1 cellular context compared by ENCODE assay signal in the genomic region with DNA sequence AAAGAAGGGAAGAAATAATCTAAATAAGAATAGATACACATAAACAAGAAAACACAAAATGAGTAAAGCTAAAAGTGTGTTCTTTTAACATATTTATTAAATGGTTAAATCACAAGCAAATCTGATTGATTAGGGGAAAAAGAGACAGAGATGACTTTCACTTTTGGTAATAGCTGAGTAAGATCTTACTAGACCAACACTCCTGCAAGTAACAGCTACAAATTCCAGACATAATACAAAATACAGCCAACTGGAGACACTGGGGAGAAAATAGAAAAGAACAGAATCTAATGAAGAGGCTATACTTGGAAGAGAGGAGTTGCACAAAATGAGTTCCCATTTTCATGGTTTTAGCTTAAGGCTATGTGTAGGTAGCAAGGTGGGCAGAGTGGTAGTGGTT.
TF ChIP-seq lines count a peak whose summit lies in the region.

No MANE protein-coding gene starts in this region.

TF ChIP-seq in H1, 55 proteins besides CTCF, POLR2A, EP300 and RAD21:
- TF ChIP-seq, protein P1, sequence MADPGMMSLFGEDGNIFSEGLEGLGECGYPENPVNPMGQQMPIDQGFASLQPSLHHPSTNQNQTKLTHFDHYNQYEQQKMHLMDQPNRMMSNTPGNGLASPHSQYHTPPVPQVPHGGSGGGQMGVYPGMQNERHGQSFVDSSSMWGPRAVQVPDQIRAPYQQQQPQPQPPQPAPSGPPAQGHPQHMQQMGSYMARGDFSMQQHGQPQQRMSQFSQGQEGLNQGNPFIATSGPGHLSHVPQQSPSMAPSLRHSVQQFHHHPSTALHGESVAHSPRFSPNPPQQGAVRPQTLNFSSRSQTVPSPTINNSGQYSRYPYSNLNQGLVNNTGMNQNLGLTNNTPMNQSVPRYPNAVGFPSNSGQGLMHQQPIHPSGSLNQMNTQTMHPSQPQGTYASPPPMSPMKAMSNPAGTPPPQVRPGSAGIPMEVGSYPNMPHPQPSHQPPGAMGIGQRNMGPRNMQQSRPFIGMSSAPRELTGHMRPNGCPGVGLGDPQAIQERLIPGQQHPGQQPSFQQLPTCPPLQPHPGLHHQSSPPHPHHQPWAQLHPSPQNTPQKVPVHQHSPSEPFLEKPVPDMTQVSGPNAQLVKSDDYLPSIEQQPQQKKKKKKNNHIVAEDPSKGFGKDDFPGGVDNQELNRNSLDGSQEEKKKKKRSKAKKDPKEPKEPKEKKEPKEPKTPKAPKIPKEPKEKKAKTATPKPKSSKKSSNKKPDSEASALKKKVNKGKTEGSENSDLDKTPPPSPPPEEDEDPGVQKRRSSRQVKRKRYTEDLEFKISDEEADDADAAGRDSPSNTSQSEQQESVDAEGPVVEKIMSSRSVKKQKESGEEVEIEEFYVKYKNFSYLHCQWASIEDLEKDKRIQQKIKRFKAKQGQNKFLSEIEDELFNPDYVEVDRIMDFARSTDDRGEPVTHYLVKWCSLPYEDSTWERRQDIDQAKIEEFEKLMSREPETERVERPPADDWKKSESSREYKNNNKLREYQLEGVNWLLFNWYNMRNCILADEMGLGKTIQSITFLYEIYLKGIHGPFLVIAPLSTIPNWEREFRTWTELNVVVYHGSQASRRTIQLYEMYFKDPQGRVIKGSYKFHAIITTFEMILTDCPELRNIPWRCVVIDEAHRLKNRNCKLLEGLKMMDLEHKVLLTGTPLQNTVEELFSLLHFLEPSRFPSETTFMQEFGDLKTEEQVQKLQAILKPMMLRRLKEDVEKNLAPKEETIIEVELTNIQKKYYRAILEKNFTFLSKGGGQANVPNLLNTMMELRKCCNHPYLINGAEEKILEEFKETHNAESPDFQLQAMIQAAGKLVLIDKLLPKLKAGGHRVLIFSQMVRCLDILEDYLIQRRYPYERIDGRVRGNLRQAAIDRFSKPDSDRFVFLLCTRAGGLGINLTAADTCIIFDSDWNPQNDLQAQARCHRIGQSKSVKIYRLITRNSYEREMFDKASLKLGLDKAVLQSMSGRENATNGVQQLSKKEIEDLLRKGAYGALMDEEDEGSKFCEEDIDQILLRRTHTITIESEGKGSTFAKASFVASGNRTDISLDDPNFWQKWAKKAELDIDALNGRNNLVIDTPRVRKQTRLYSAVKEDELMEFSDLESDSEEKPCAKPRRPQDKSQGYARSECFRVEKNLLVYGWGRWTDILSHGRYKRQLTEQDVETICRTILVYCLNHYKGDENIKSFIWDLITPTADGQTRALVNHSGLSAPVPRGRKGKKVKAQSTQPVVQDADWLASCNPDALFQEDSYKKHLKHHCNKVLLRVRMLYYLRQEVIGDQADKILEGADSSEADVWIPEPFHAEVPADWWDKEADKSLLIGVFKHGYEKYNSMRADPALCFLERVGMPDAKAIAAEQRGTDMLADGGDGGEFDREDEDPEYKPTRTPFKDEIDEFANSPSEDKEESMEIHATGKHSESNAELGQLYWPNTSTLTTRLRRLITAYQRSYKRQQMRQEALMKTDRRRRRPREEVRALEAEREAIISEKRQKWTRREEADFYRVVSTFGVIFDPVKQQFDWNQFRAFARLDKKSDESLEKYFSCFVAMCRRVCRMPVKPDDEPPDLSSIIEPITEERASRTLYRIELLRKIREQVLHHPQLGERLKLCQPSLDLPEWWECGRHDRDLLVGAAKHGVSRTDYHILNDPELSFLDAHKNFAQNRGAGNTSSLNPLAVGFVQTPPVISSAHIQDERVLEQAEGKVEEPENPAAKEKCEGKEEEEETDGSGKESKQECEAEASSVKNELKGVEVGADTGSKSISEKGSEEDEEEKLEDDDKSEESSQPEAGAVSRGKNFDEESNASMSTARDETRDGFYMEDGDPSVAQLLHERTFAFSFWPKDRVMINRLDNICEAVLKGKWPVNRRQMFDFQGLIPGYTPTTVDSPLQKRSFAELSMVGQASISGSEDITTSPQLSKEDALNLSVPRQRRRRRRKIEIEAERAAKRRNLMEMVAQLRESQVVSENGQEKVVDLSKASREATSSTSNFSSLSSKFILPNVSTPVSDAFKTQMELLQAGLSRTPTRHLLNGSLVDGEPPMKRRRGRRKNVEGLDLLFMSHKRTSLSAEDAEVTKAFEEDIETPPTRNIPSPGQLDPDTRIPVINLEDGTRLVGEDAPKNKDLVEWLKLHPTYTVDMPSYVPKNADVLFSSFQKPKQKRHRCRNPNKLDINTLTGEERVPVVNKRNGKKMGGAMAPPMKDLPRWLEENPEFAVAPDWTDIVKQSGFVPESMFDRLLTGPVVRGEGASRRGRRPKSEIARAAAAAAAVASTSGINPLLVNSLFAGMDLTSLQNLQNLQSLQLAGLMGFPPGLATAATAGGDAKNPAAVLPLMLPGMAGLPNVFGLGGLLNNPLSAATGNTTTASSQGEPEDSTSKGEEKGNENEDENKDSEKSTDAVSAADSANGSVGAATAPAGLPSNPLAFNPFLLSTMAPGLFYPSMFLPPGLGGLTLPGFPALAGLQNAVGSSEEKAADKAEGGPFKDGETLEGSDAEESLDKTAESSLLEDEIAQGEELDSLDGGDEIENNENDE (IDR thresholded peaks at IDR 0.05; ENCODE audit: insufficient replicate concordance, low read length): no peak
- TF ChIP-seq, protein P2, sequence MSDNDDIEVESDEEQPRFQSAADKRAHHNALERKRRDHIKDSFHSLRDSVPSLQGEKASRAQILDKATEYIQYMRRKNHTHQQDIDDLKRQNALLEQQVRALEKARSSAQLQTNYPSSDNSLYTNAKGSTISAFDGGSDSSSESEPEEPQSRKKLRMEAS (IDR thresholded peaks at IDR 0.05): no peak
- TF ChIP-seq CREB1 (IDR thresholded peaks at IDR 0.05): no peak
- TF ChIP-seq TEAD4 (IDR thresholded peaks at IDR 0.05; ENCODE audit: low read depth, low read length): no peak
- TF ChIP-seq EZH2 (IDR thresholded peaks at IDR 0.05; ENCODE audit: low read depth, low read length, severe bottlenecking): no peak
- no peak for TF ChIP-seq SIN3A (conservative IDR thresholded peaks at IDR 0.05 in 1 of 2, IDR thresholded peaks at IDR 0.05 in 1 of 2; ENCODE audit: low read depth in 1 of 2, low read length in 2 of 2)
- TF ChIP-seq TBP (IDR thresholded peaks at IDR 0.05; ENCODE audit: low read depth, low read length): no peak
- no peak for TF ChIP-seq KDM4A (IDR thresholded peaks at IDR 0.05; ENCODE audit: low read depth, low read length, severe bottlenecking)
- no peak for TF ChIP-seq ZNF274 (IDR thresholded peaks at IDR 0.05; ENCODE audit: borderline replicate concordance, extremely low read depth, low read length)
- no peak for TF ChIP-seq POLR2AphosphoS5 (IDR thresholded peaks at IDR 0.05; ENCODE audit: low read depth, low read length)
- TF ChIP-seq RFX5 (IDR thresholded peaks at IDR 0.05; ENCODE audit: borderline replicate concordance, low read depth, low read length): no peak
- TF ChIP-seq SRF (IDR thresholded peaks at IDR 0.05; ENCODE audit: low read depth, low read length): no peak
- TF ChIP-seq CEBPB (IDR thresholded peaks at IDR 0.05; ENCODE audit: low read depth, low read length): no peak
- TF ChIP-seq GABPA (IDR thresholded peaks at IDR 0.05; ENCODE audit: borderline replicate concordance, insufficient read depth, low read length): no peak
- no peak for TF ChIP-seq BCL11A (IDR thresholded peaks at IDR 0.05; ENCODE audit: low read depth in 2 of 2, low read length in 2 of 2)
- no peak for TF ChIP-seq RBBP5 (IDR thresholded peaks at IDR 0.05; ENCODE audit: borderline replicate concordance, low read depth, low read length)
- no peak for TF ChIP-seq KDM5A (IDR thresholded peaks at IDR 0.05; ENCODE audit: low read length)
- TF ChIP-seq, protein P3, sequence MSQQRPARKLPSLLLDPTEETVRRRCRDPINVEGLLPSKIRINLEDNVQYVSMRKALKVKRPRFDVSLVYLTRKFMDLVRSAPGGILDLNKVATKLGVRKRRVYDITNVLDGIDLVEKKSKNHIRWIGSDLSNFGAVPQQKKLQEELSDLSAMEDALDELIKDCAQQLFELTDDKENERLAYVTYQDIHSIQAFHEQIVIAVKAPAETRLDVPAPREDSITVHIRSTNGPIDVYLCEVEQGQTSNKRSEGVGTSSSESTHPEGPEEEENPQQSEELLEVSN (IDR thresholded peaks at IDR 0.05): no peak
- TF ChIP-seq RXRA (IDR thresholded peaks at IDR 0.05; ENCODE audit: insufficient read depth, low read depth, low read length): no peak
- TF ChIP-seq JUND (IDR thresholded peaks at IDR 0.05; ENCODE audit: low read length): no peak
